ENCODE assay signal across 1 cellular context in genomic region chr2:225041210-225041870, GRCh38.
TF ChIP-seq lines count a peak whose summit lies in the region.

No MANE protein-coding gene starts in this region.

TF ChIP-seq in GM12878, 131 proteins besides CTCF, POLR2A, EP300 and RAD21 (continued from another document and continues in another):
- no peak for TF ChIP-seq USF1 (IDR thresholded peaks at IDR 0.05; ENCODE audit: borderline replicate concordance, extremely low read length, insufficient read depth, low read depth, low read length)
- peak; percentile 72 for TF ChIP-seq CREB1 (IDR thresholded peaks at IDR 0.05; ENCODE audit: low read depth)
- TF ChIP-seq CREM (IDR thresholded peaks at IDR 0.05; ENCODE audit: low read depth): peak; percentile 64; the same call in 1 of the 2 replicates
- no peak for TF ChIP-seq CHD2 (IDR thresholded peaks at IDR 0.05; ENCODE audit: borderline replicate concordance, low read depth, low read length)
- TF ChIP-seq ETV6 (conservative IDR thresholded peaks at IDR 0.05 in 1 of 2, IDR thresholded peaks at IDR 0.05 in 1 of 2; ENCODE audit: borderline replicate concordance in 1 of 2, low read depth in 1 of 2): peak in 1 of 2 experiments; percentile 92; a peak in 2 of 4 replicates
- peak; percentile 57; the same call in 1 of the 2 replicates for TF ChIP-seq SIN3A (IDR thresholded peaks at IDR 0.05; ENCODE audit: low read depth, low read length)
- TF ChIP-seq NFIC (IDR thresholded peaks at IDR 0.05; ENCODE audit: low read depth, low read length): peak; percentile 94
- TF ChIP-seq USF2 (IDR thresholded peaks at IDR 0.05; ENCODE audit: borderline replicate concordance, low read depth, low read length): no peak
- peak; percentile 69; the same call in 1 of the 2 replicates for TF ChIP-seq SMAD5 (IDR thresholded peaks at IDR 0.05; ENCODE audit: low read depth)
- no peak for TF ChIP-seq MYC (IDR thresholded peaks at IDR 0.05; ENCODE audit: insufficient read depth, insufficient read length, insufficient replicate concordance, low read length, severe bottlenecking)
- TF ChIP-seq CHD1 (IDR thresholded peaks at IDR 0.05; ENCODE audit: low read depth, low read length): no peak
- no peak for TF ChIP-seq ATF3 (IDR thresholded peaks at IDR 0.05; ENCODE audit: borderline replicate concordance, extremely low read depth, low read depth, low read length)
- TF ChIP-seq PAX8 (IDR thresholded peaks at IDR 0.05): no peak
- TF ChIP-seq JUND (IDR thresholded peaks at IDR 0.05; ENCODE audit: low read depth, low read length): no peak
- TF ChIP-seq TCF7 (IDR thresholded peaks at IDR 0.05; ENCODE audit: borderline replicate concordance): 0 out of 2 replicates have a peak, but pooled peaks have one; percentile 50
- 0 out of 2 replicates have a peak, but pooled peaks have one; percentile 18 for TF ChIP-seq ELK1 (IDR thresholded peaks at IDR 0.05; ENCODE audit: low read depth, low read length)
- TF ChIP-seq TCF12 (IDR thresholded peaks at IDR 0.05; ENCODE audit: low read depth, low read length): 0 out of 2 replicates have a peak, but pooled peaks have one; percentile 47
- TF ChIP-seq SUPT20H (IDR thresholded peaks at IDR 0.05; ENCODE audit: borderline replicate concordance, control insufficient read depth, low read depth, low read length): no peak
- peak; percentile 79; the same call in 1 of the 2 replicates for TF ChIP-seq ZBED1 (IDR thresholded peaks at IDR 0.05; ENCODE audit: borderline replicate concordance)
- peak; percentile 81 for TF ChIP-seq SKIL (IDR thresholded peaks at IDR 0.05; ENCODE audit: low read depth, poor library complexity, severe bottlenecking)
- TF ChIP-seq NRF1 (conservative IDR thresholded peaks at IDR 0.05; ENCODE audit: low read depth, low read length): no peak
- peak; percentile 75 for TF ChIP-seq MLLT1 (IDR thresholded peaks at IDR 0.05)
- no peak for TF ChIP-seq SREBF2 (IDR thresholded peaks at IDR 0.05; ENCODE audit: low read length)
- peak; percentile 85 for TF ChIP-seq BCL11A (IDR thresholded peaks at IDR 0.05; ENCODE audit: low read depth, low read length)
- peak; percentile 50; the same call in 1 of the 2 replicates for TF ChIP-seq BACH1 (IDR thresholded peaks at IDR 0.05; ENCODE audit: borderline replicate concordance)
- peak; percentile 97 for TF ChIP-seq IKZF1 (conservative IDR thresholded peaks at IDR 0.05)
- no peak for TF ChIP-seq ZNF622 (IDR thresholded peaks at IDR 0.05)
- peak; percentile 77 for TF ChIP-seq MEF2A (IDR thresholded peaks at IDR 0.05; ENCODE audit: insufficient read depth, low read depth, low read length)
- TF ChIP-seq E4F1 (IDR thresholded peaks at IDR 0.05; ENCODE audit: borderline replicate concordance, partially characterized antibody): no peak
- TF ChIP-seq SIX5 (IDR thresholded peaks at IDR 0.05; ENCODE audit: low read depth, low read length, severe bottlenecking): no peak
- peak; percentile 89 for TF ChIP-seq PML (IDR thresholded peaks at IDR 0.05; ENCODE audit: low read length)
- TF ChIP-seq NBN (IDR thresholded peaks at IDR 0.05): peak; percentile 84; the same call in 1 of the 2 replicates
- TF ChIP-seq BCLAF1 (IDR thresholded peaks at IDR 0.05): no peak
- TF ChIP-seq RAD51 (IDR thresholded peaks at IDR 0.05): no peak
- TF ChIP-seq E2F4 (IDR thresholded peaks at IDR 0.05; ENCODE audit: low read depth, low read length): no peak
- TF ChIP-seq ZBTB40 (IDR thresholded peaks at IDR 0.05; ENCODE audit: borderline replicate concordance): no peak
- TF ChIP-seq ZNF24 (IDR thresholded peaks at IDR 0.05): no peak
- no peak for TF ChIP-seq ZBTB33 (IDR thresholded peaks at IDR 0.05)
- no peak for TF ChIP-seq CHD4 (IDR thresholded peaks at IDR 0.05)
- TF ChIP-seq LARP7 (IDR thresholded peaks at IDR 0.05): no peak
- TF ChIP-seq ASH2L (IDR thresholded peaks at IDR 0.05; ENCODE audit: borderline replicate concordance, low read depth): 0 out of 2 replicates have a peak, but pooled peaks have one; percentile 32
